ENCODE assay signal across 1 cellular context in the genomic region with DNA sequence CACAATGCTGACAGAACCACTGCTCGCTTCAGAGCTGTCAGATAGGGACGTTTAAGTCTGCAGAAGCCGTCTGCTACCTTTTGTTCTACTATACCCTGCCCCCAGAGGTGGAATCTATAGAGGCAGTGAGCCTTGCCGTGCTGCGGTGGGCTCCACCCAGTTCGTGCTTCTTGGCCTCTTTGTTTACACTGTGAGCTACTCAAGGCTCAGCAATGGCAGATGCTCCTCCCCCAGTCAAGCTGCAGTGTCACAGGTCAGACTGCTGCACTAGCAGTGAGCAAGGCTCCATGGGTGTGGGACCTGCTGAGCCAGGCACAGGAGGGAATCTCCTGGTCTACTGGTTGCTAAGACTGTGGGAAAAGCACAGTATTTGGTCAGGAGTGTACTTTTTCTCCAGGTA.
TF ChIP-seq lines count a peak whose summit lies in the region.

No MANE protein-coding gene starts in this region.

TF ChIP-seq in HEK293, 187 proteins besides CTCF, POLR2A, EP300 and RAD21 (continued from another document):
- TF ChIP-seq ZNF629 (tag by site-specific recombination; IDR thresholded peaks at IDR 0.05) = 0 out of 2 replicates have a peak, but pooled peaks have one; percentile 10
- TF ChIP-seq SP7 (tag by site-specific recombination; IDR thresholded peaks at IDR 0.05) = 0 out of 2 replicates have a peak, but pooled peaks have one; percentile 12
- TF ChIP-seq, protein P1, sequence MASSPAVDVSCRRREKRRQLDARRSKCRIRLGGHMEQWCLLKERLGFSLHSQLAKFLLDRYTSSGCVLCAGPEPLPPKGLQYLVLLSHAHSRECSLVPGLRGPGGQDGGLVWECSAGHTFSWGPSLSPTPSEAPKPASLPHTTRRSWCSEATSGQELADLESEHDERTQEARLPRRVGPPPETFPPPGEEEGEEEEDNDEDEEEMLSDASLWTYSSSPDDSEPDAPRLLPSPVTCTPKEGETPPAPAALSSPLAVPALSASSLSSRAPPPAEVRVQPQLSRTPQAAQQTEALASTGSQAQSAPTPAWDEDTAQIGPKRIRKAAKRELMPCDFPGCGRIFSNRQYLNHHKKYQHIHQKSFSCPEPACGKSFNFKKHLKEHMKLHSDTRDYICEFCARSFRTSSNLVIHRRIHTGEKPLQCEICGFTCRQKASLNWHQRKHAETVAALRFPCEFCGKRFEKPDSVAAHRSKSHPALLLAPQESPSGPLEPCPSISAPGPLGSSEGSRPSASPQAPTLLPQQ (tag by site-specific recombination; IDR thresholded peaks at IDR 0.05) = peak; percentile 92
- no peak for TF ChIP-seq GFI1B (tag by site-specific recombination; IDR thresholded peaks at IDR 0.05)
- TF ChIP-seq ZNF558 (tag by site-specific recombination; IDR thresholded peaks at IDR 0.05) = no peak
- 0 out of 2 replicates have a peak, but pooled peaks have one; percentile 27 for TF ChIP-seq ZBTB17 (tag by site-specific recombination; IDR thresholded peaks at IDR 0.05)
- peak; percentile 21; the same call in 1 of the 2 replicates for TF ChIP-seq ZNF394 (tag by site-specific recombination; IDR thresholded peaks at IDR 0.05; ENCODE audit: borderline replicate concordance)
- TF ChIP-seq YY2 (tag by site-specific recombination; IDR thresholded peaks at IDR 0.05) = no peak
- TF ChIP-seq ZBTB48 (tag by site-specific recombination; IDR thresholded peaks at IDR 0.05) = no peak
- peak; percentile 34; the same call in 1 of the 2 replicates for TF ChIP-seq SCRT1 (tag by site-specific recombination; IDR thresholded peaks at IDR 0.05; ENCODE audit: borderline replicate concordance)
- no peak for TF ChIP-seq ZNF335 (tag by site-specific recombination; conservative IDR thresholded peaks at IDR 0.05)
- TF ChIP-seq ZIC2 (tag by site-specific recombination; IDR thresholded peaks at IDR 0.05) = peak; percentile 91
- peak; percentile 80 for TF ChIP-seq KLF1 (tag by site-specific recombination; IDR thresholded peaks at IDR 0.05)
- 0 out of 2 replicates have a peak, but pooled peaks have one; percentile 16 for TF ChIP-seq ZNF2 (tag by site-specific recombination; IDR thresholded peaks at IDR 0.05)
- peak; percentile 87 for TF ChIP-seq OSR2 (tag by site-specific recombination; IDR thresholded peaks at IDR 0.05)
- TF ChIP-seq, protein P2, sequence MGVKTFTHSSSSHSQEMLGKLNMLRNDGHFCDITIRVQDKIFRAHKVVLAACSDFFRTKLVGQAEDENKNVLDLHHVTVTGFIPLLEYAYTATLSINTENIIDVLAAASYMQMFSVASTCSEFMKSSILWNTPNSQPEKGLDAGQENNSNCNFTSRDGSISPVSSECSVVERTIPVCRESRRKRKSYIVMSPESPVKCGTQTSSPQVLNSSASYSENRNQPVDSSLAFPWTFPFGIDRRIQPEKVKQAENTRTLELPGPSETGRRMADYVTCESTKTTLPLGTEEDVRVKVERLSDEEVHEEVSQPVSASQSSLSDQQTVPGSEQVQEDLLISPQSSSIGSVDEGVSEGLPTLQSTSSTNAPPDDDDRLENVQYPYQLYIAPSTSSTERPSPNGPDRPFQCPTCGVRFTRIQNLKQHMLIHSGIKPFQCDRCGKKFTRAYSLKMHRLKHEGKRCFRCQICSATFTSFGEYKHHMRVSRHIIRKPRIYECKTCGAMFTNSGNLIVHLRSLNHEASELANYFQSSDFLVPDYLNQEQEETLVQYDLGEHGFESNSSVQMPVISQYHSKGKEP (tag by site-specific recombination; IDR thresholded peaks at IDR 0.05) = peak; percentile 56; the same call in 1 of the 2 replicates
